Comparison of ENCODE assay signal across 11 cellular contexts in genomic region chr2:161146209-161146775, GRCh38.
"Had no signal": no experiment of that assay in that cellular context is flagged by ENCODE, and none has a peak within 500 bp of the region (broad histone marks: within the 10 kb centered on the region; RNA-seq: fewer than 3 reads in every experiment).

No MANE protein-coding gene starts in this region.

- H3K4me3 ChIP-seq: breast epithelium, right atrium auricular region, tibial nerve had no signal

- H3K4me1 ChIP-seq: breast epithelium, right atrium auricular region, tibial nerve had no signal

- H3K36me3 ChIP-seq: breast epithelium, neutrophil, right atrium auricular region had no signal

- H3K27ac Mint-ChIP-seq: activated naive CD4-positive, alpha-beta T cell treated with anti-CD3 and anti-CD28 coated beads, Interleukin-2, amount 50 U/mL, for 72 hours had no signal

- DNase-seq: activated effector memory CD4-positive, alpha-beta T cell treated with Interleukin-2 at 50 U/mL for 16 hours; anterior cingulate cortex; hippocampal formation; mesendoderm; small intestine; T-helper 9 cell had no signal

- H3K27ac ChIP-seq: breast epithelium, neutrophil, right atrium auricular region, tibial nerve had no signal

- FAIRE-seq: small intestine had no signal

- H3K27me3 ChIP-seq: breast epithelium, neutrophil, right atrium auricular region, tibial nerve had no signal

- H3K9me3 ChIP-seq: neutrophil had no signal

- ATAC-seq: activated naive CD4-positive, alpha-beta T cell treated with anti-CD3 and anti-CD28 coated beads, Interleukin-2, amount 50 U/mL, for 72 hours had no signal
